In genomic region chr9:108640211-108640610, GRCh38 we compare ENCODE assay signal across 27 cellular contexts.
"Had no signal": no experiment of that assay in that cellular context is flagged by ENCODE, and none has a peak within 500 bp of the region (broad histone marks: within the 10 kb centered on the region; RNA-seq: fewer than 3 reads in every experiment).

No MANE protein-coding gene starts in this region.

- H3K4me3 Mint-ChIP-seq: activated CD4-positive, alpha-beta T cell treated with anti-CD3 and anti-CD28 coated beads, Interleukin-2, amount 10 ng/mL, durations not matched to agents 7 days and 5 days; activated CD8-positive, alpha-beta T cell treated with anti-CD3 and anti-CD28 coated beads for 36 hours; activated naive CD8-positive, alpha-beta T cell treated with anti-CD3 and anti-CD28 coated beads for 36 hours; activated T-cell treated with anti-CD3 and anti-CD28 coated beads, Interleukin-2, amount 50 U/mL, for 24 hours; activated T-helper 17 cell treated with anti-CD3 and anti-CD28 coated beads, Interleukin-2, amount 50 U/mL, for 72 hours; endodermal cell; naive thymus-derived CD4-positive, alpha-beta T cell; neural progenitor cell had no signal

- H3K27ac Mint-ChIP-seq: activated CD4-positive, alpha-beta T cell treated with anti-CD3 and anti-CD28 coated beads, Interleukin-2, amount 10 ng/mL, durations not matched to agents 7 days and 5 days; activated CD8-positive, alpha-beta T cell treated with anti-CD3 and anti-CD28 coated beads for 36 hours; activated naive CD8-positive, alpha-beta T cell treated with anti-CD3 and anti-CD28 coated beads for 36 hours; activated T-cell treated with anti-CD3 and anti-CD28 coated beads, Interleukin-2, amount 50 U/mL, for 24 hours; activated T-helper 17 cell treated with anti-CD3 and anti-CD28 coated beads, Interleukin-2, amount 50 U/mL, for 72 hours; endodermal cell; naive thymus-derived CD4-positive, alpha-beta T cell; neural progenitor cell; progenitor cell of endocrine pancreas had no signal

- H3K27me3 Mint-ChIP-seq: activated CD4-positive, alpha-beta T cell treated with anti-CD3 and anti-CD28 coated beads, Interleukin-2, amount 10 ng/mL, durations not matched to agents 7 days and 5 days; activated naive CD8-positive, alpha-beta T cell treated with anti-CD3 and anti-CD28 coated beads for 36 hours; activated T-cell treated with anti-CD3 and anti-CD28 coated beads, Interleukin-2, amount 50 U/mL, for 24 hours had no signal

- H3K4me1 ChIP-seq: left lung, sigmoid colon, spleen, thyroid gland had no signal

- H3K27me3 ChIP-seq: esophagus squamous epithelium, foreskin keratinocyte, left lung, neural progenitor cell, sigmoid colon, spleen, thyroid gland had no signal

- H3K9me3 Mint-ChIP-seq: activated CD4-positive, alpha-beta T cell treated with anti-CD3 and anti-CD28 coated beads, Interleukin-2, amount 10 ng/mL, durations not matched to agents 7 days and 5 days; activated CD8-positive, alpha-beta T cell treated with anti-CD3 and anti-CD28 coated beads for 36 hours; activated T-cell treated with anti-CD3 and anti-CD28 coated beads, Interleukin-2, amount 50 U/mL, for 24 hours; endodermal cell; neural progenitor cell had no signal

- H2AFZ ChIP-seq: neural progenitor cell had no signal

- DNase-seq: activated CD4-positive, alpha-beta T cell treated with anti-CD3 and anti-CD28 coated beads, Interleukin-2, amount 10 ng/mL, durations not matched to agents 7 days and 5 days; activated CD4-positive, CD25-positive, alpha-beta regulatory T cell treated with anti-CD3 and anti-CD28 coated beads, Interleukin-2, amount 50 U/mL, for 72 hours; activated CD8-positive, alpha-beta T cell treated with anti-CD3 and anti-CD28 coated beads for 36 hours; activated naive CD4-positive, alpha-beta T cell; activated naive CD8-positive, alpha-beta T cell treated with anti-CD3 and anti-CD28 coated beads for 36 hours; activated T-cell treated with anti-CD3 and anti-CD28 coated beads, Interleukin-2, amount 50 U/mL, for 24 hours; amniotic stem cell; cerebellar nuclear complex; endodermal cell; esophagus squamous epithelium; foreskin keratinocyte; kidney glomerular epithelial cell; left lung; naive thymus-derived CD4-positive, alpha-beta T cell; retina; sigmoid colon; spleen; stimulated activated CD4-positive, alpha-beta T cell treated with anti-CD3 and anti-CD28 coated beads, Interleukin-4, amount 100 ng/mL, for 4 hours; stimulated activated naive CD8-positive, alpha-beta T cell treated with anti-CD3 and anti-CD28 coated beads, Interleukin-15, Interleukin-2, amounts not matched to agents 100 U/mL and 50 U/mL, for 24 hours; T-helper 1 cell; thyroid gland; WERI-Rb-1 had no signal

- H3K27ac ChIP-seq: coronary artery, esophagus squamous epithelium, foreskin keratinocyte, left lung, neural progenitor cell, sigmoid colon, spleen, thyroid gland, WERI-Rb-1 had no signal

- H3K4me1 Mint-ChIP-seq: activated CD4-positive, alpha-beta T cell treated with anti-CD3 and anti-CD28 coated beads, Interleukin-2, amount 10 ng/mL, durations not matched to agents 7 days and 5 days; activated naive CD8-positive, alpha-beta T cell treated with anti-CD3 and anti-CD28 coated beads for 36 hours; activated T-helper 17 cell treated with anti-CD3 and anti-CD28 coated beads, Interleukin-2, amount 50 U/mL, for 72 hours; naive thymus-derived CD4-positive, alpha-beta T cell had no signal

- H3K36me3 Mint-ChIP-seq: activated naive CD8-positive, alpha-beta T cell treated with anti-CD3 and anti-CD28 coated beads for 36 hours; naive thymus-derived CD4-positive, alpha-beta T cell; neural progenitor cell had no signal

- H3K36me3 ChIP-seq: esophagus squamous epithelium, left lung, neural progenitor cell, sigmoid colon, spleen, thyroid gland, WERI-Rb-1 had no signal

- H3K9me3 ChIP-seq: esophagus squamous epithelium, left lung, sigmoid colon, spleen, thyroid gland had no signal

- H3K4me2 ChIP-seq: neural progenitor cell had no signal

- H3K4me3 ChIP-seq: coronary artery, esophagus squamous epithelium, left lung, lung, neural progenitor cell, sigmoid colon, spleen, thyroid gland had no signal

- ATAC-seq: activated CD8-positive, alpha-beta T cell treated with anti-CD3 and anti-CD28 coated beads for 36 hours; activated T-helper 17 cell treated with anti-CD3 and anti-CD28 coated beads, Interleukin-2, amount 50 U/mL, for 72 hours; foreskin keratinocyte; left lung; naive thymus-derived CD4-positive, alpha-beta T cell; stimulated activated naive CD8-positive, alpha-beta T cell treated with anti-CD3 and anti-CD28 coated beads, Interleukin-15, Interleukin-2, amounts not matched to agents 100 U/mL and 50 U/mL, for 24 hours had no signal
